In genomic region chr1:235239821-235240220, GRCh38 we compare ENCODE assay signal across 18 cellular contexts.
DNase-seq lines count a peak whose midpoint lies in the region; ATAC-seq and TF ChIP-seq lines count a peak whose summit lies in the region.
"Had no signal": no experiment of that assay in that cellular context is flagged by ENCODE, and none has a peak within 500 bp of the region (broad histone marks: within the 10 kb centered on the region; RNA-seq: fewer than 3 reads in every experiment).

No MANE protein-coding gene starts in this region.

- DNase-seq in T-helper 2 cell treated with Interferon-gamma antibody and Interleukin-4, amounts not matched to agents 5 μg/mL and 100 μg/mL, for 36 hours (ENCODE audit: low spot score): no peak
- no peak for DNase-seq in T-helper 2 cell
- DNase-seq in KG1 (lab: John Stamatoyannopoulos, UW): peak; percentile 30
- peak; percentile 5 for DNase-seq in choroid plexus epithelial cell (ENCODE audit: low read depth)
- DNase-seq in osteoblast (ENCODE audit: insufficient read length, low spot score, missing footprints): no peak
- no peak for DNase-seq in NCI-H2081 (lab: John Stamatoyannopoulos, UW)
- DNase-seq in Kasumi-1 (lab: John Stamatoyannopoulos, UW): no peak
- no peak for DNase-seq in lower lobe of right lung
- DNase-seq: 8988T, aorta, colonic mucosa, NCI-H2171, T-helper 9 cell, thyroid gland had no signal

- H3K9me3 Mint-ChIP-seq in T-helper 2 cell treated with Interferon-gamma antibody and Interleukin-4, amounts not matched to agents 5 μg/mL and 100 μg/mL, for 36 hours: no peaks in the 10 kb centered on the region
- H3K9me3 Mint-ChIP-seq: activated T-helper 17 cell treated with anti-CD3 and anti-CD28 coated beads, Interleukin-2, amount 50 U/mL, for 72 hours; memory B cell had no signal

- no peak for ATAC-seq in lower lobe of right lung
- ATAC-seq: activated T-helper 17 cell treated with anti-CD3 and anti-CD28 coated beads, Interleukin-2, amount 50 U/mL, for 72 hours; HCT116 had no signal

- H3K4me2 ChIP-seq in osteoblast (ENCODE audit: insufficient read depth, low read length): no peak overlapping the region

- intact Hi-C loops in lower lobe of right lung (cut with DNase I): no loop called here

- no peaks in the 10 kb centered on the region for H3K27me3 Mint-ChIP-seq in T-helper 2 cell treated with Interferon-gamma antibody and Interleukin-4, amounts not matched to agents 5 μg/mL and 100 μg/mL, for 36 hours (ENCODE audit: low read depth)
- H3K27me3 Mint-ChIP-seq: activated T-helper 17 cell treated with anti-CD3 and anti-CD28 coated beads, Interleukin-2, amount 50 U/mL, for 72 hours; memory B cell had no signal

- H3K9me3 ChIP-seq in osteoblast (ENCODE audit: low read depth, low read length): no peaks in the 10 kb centered on the region
- H3K9me3 ChIP-seq in lower lobe of right lung: no peaks in the 10 kb centered on the region
- H3K9me3 ChIP-seq: colonic mucosa, thyroid gland had no signal

- peaks cover 41% of the 10 kb centered on the region for H3K36me3 Mint-ChIP-seq in T-helper 2 cell treated with Interferon-gamma antibody and Interleukin-4, amounts not matched to agents 5 μg/mL and 100 μg/mL, for 36 hours (ENCODE audit: low read depth)

- no peak overlapping the region for H2AFZ ChIP-seq in osteoblast (ENCODE audit: low read length)

- no peaks in the 10 kb centered on the region for H3K27me3 ChIP-seq in osteoblast (ENCODE audit: insufficient read depth, low read length)
- no peaks in the 10 kb centered on the region for H3K27me3 ChIP-seq in lower lobe of right lung (ENCODE audit: low read depth)
- H3K27me3 ChIP-seq: colonic mucosa, thyroid gland had no signal

- peak overlapping the region; percentile 46 for H3K27ac Mint-ChIP-seq in T-helper 2 cell treated with Interferon-gamma antibody and Interleukin-4, amounts not matched to agents 5 μg/mL and 100 μg/mL, for 36 hours
- H3K27ac Mint-ChIP-seq: memory B cell had no signal

- H3K4me3 ChIP-seq in choroid plexus epithelial cell (ENCODE audit: low read depth, low read length): no peak overlapping the region
- no peak overlapping the region for H3K4me3 ChIP-seq in osteoblast (ENCODE audit: insufficient read depth, low read length)
- no peak overlapping the region for H3K4me3 ChIP-seq in lower lobe of right lung
- H3K4me3 ChIP-seq: colonic mucosa, thyroid gland had no signal

- peaks cover 4% of the 10 kb centered on the region for H3K79me2 ChIP-seq in osteoblast (ENCODE audit: insufficient read depth, low read length)

- H3K36me3 ChIP-seq in osteoblast (ENCODE audit: insufficient read depth, low read length) (peaks cover 25% of the 10 kb centered on the region), lower lobe of right lung (peaks cover 42% of the 10 kb centered on the region)
- H3K36me3 ChIP-seq: colonic mucosa had no signal

- H3K4me3 Mint-ChIP-seq in T-helper 2 cell treated with Interferon-gamma antibody and Interleukin-4, amounts not matched to agents 5 μg/mL and 100 μg/mL, for 36 hours: peak overlapping the region; percentile 41
- H3K4me3 Mint-ChIP-seq: activated T-helper 17 cell treated with anti-CD3 and anti-CD28 coated beads, Interleukin-2, amount 50 U/mL, for 72 hours; memory B cell had no signal

- H3K4me1 ChIP-seq in osteoblast (ENCODE audit: insufficient read depth, low read length) (no peaks in the 10 kb centered on the region), lower lobe of right lung (no peaks in the 10 kb centered on the region)
- H3K4me1 ChIP-seq: colonic mucosa, thyroid gland had no signal

- no peaks in the 10 kb centered on the region for H4K20me1 ChIP-seq in osteoblast (ENCODE audit: insufficient read depth, low read length)

- peak overlapping the region; percentile 5 for H3K27ac ChIP-seq in osteoblast (ENCODE audit: low read depth, low read length)
- H3K27ac ChIP-seq in lower lobe of right lung: no peak overlapping the region
- H3K27ac ChIP-seq: C4-2B, colonic mucosa, thyroid gland had no signal

- no peak for TF ChIP-seq CTCF in choroid plexus epithelial cell (conservative IDR thresholded peaks at IDR 0.05; ENCODE audit: low read depth, low read length)
- TF ChIP-seq CTCF in osteoblast (IDR thresholded peaks at IDR 0.05; ENCODE audit: extremely low read depth, low read depth, low read length): no peak
- TF ChIP-seq CTCF in lower lobe of right lung (IDR thresholded peaks at IDR 0.05): no peak

- H3K4me1 Mint-ChIP-seq in T-helper 2 cell treated with Interferon-gamma antibody and Interleukin-4, amounts not matched to agents 5 μg/mL and 100 μg/mL, for 36 hours (ENCODE audit: low read depth): peaks cover 42% of the 10 kb centered on the region

Comparison
In these comparisons a context has a peak if more than half of its experiments do, and no peak if none do; other contexts are left out.
1. DNase-seq: peak in KG1 (single experiment) and choroid plexus epithelial cell (single experiment); none in T-helper 2 cell treated with Interferon-gamma antibody and Interleukin-4, amounts not matched to agents 5 μg/mL and 100 μg/mL, for 36 hours (single experiment), T-helper 2 cell (0 of 5), osteoblast (single experiment), NCI-H2081 (0 of 2), Kasumi-1 (0 of 2) and lower lobe of right lung (single experiment).